In the genomic region with DNA sequence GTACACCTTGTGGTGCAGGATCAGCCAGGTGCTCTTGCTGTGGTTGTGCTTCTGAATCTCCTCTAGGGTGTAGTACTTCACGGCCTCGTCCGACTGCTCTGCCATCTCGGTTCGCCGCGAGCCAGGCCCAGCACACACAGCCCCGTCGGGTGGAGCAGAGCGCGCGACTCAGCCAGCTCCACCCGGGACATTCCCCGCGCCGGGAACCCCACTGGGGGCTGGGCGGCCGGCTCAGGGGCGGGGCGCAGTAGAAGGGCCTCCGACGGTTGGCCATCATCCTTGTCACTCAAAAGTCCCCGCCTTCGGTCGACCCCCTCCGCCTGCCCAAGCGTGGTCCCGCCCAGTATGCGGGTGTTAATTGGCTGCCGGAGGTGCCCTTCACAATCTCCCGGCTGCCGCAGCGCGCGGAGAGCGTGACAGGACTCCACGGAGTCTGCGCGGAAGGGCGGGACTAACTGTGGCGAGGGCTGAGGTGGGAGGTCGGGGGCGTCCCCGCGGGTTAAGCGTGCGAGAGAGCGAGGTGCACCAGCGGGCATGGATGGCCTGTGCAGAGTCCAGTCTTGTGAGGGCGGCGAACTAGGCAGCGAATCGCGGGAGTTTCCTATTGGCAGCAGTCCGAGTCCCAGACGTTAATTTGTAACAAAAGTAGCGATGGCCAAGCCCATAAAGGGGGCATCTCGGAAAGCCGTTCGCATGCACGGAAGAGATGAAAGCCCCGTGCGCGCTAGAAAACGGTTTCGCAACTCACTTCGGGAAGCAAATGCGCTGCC, we compare ENCODE assay signal across 8 cellular contexts. TPM values are rescaled to one million over a fixed set of nuclear protein-coding genes. Genes with fewer than 3 reads are reported as not detected.
A peak's percentile ranks its signal among the peaks of the same experiment; 100 is the strongest.
DNase-seq lines count a peak whose midpoint lies in the region; ATAC-seq lines count a peak whose summit lies in the region.

CYB5A (minus strand) TSS at position 193 of the 770 bp plus-strand sequence; CDS start at position 105, 88 bp downstream.

- H3K4me3 ChIP-seq in CD4-positive, CD25-positive, alpha-beta regulatory T cell (ENCODE audit: low read depth, low read length) = peak within 1 kb of the TSS; percentile 86
- H3K4me3 ChIP-seq in mesodermal cell (ENCODE audit: extremely low read depth, insufficient read depth, low read length, poor library complexity, severe bottlenecking) = peak within 1 kb of the TSS; percentile 65

- no peaks in the 10 kb centered on the region for H3K36me3 ChIP-seq in CD4-positive, CD25-positive, alpha-beta regulatory T cell (ENCODE audit: control insufficient read depth, insufficient read depth, low read length)
- H3K36me3 ChIP-seq in mesodermal cell (ENCODE audit: control insufficient read depth, insufficient read depth, low read length) = no peaks in the 10 kb centered on the region

- peak; percentile 97 to 98 (median 98) for DNase-seq in CD4-positive, CD25-positive, alpha-beta regulatory T cell
- peak; percentile 90 for DNase-seq in NOMO-1 treated with DMSO at 0.1 percent for 48 hours (lab: John Stamatoyannopoulos, UW; ENCODE audit: unreplicated experiment)
- peak; percentile 95 for DNase-seq in activated CD8-positive, alpha-beta memory T cell treated with anti-CD3 and anti-CD28 coated beads, Interleukin-2, amount 50 U/mL, for 24 hours (ENCODE audit: extremely low read depth)
- peak; percentile 98 for DNase-seq in stimulated activated CD8-positive, alpha-beta memory T cell treated with anti-CD3 and anti-CD28 coated beads, Interleukin-15, amount 100 ng/mL, for 4 hours (ENCODE audit: low read depth in 2 of 2)

- WGBS in mesodermal cell (ENCODE audit: insufficient coverage in 2 of 2), 2 experiments = 5 to 10% methylated on average over 53 to 63 of the region's 68 CpGs

- peak within 1 kb of the TSS; percentile 69 for H3K27ac ChIP-seq in CD4-positive, CD25-positive, alpha-beta regulatory T cell (ENCODE audit: insufficient read depth, low read length, poor library complexity, severe bottlenecking)
- H3K27ac ChIP-seq in mesodermal cell (ENCODE audit: low read depth, low read length, severe bottlenecking) = no peak within 1 kb of the TSS

- no peaks in the 10 kb centered on the region for H3K27me3 Mint-ChIP-seq in CD4-positive, CD25-positive, alpha-beta regulatory T cell

- in situ Hi-C loops in endometrial microvascular endothelial cells (cut with HindIII; ENCODE audit: inconsistent ontology term, low pct_unique_long_range_greater_than_20kb, low sequenced_read_pairs) = no loop called here

- H3K4me1 Mint-ChIP-seq in CD4-positive, CD25-positive, alpha-beta regulatory T cell = peaks cover 0 to 16% (median 9%) of the 10 kb centered on the region in 4 donors

- no peaks in the 10 kb centered on the region for H3K27me3 ChIP-seq in CD4-positive, CD25-positive, alpha-beta regulatory T cell (ENCODE audit: control insufficient read depth, insufficient read depth, low read length)

- no peaks in the 10 kb centered on the region for H3K9me3 Mint-ChIP-seq in CD4-positive, CD25-positive, alpha-beta regulatory T cell

- ATAC-seq in CD4-positive, CD25-positive, alpha-beta regulatory T cell (ENCODE audit: low read depth in 2 of 2) = peak; percentile 98 to 99
- peak; percentile 100 for ATAC-seq in GM19395 (IDR thresholded peaks at IDR 0.05; ENCODE audit: unreplicated experiment)
- ATAC-seq in HG03575 (IDR thresholded peaks at IDR 0.05; ENCODE audit: extremely low read depth, insufficient number of reproducible peaks, low FRiP score, unreplicated experiment) = peak; percentile 99

- H3K27ac Mint-ChIP-seq in CD4-positive, CD25-positive, alpha-beta regulatory T cell = peak within 1 kb of the TSS; percentile 57 to 89 (median 62)

- H3K4me1 ChIP-seq in CD4-positive, CD25-positive, alpha-beta regulatory T cell (ENCODE audit: control insufficient read depth, insufficient read depth, low read length, poor library complexity, severe bottlenecking) = peaks cover 17% of the 10 kb centered on the region
- H3K4me1 ChIP-seq in mesodermal cell (ENCODE audit: control insufficient read depth, insufficient read depth, low read length, poor library complexity, severe bottlenecking) = no peaks in the 10 kb centered on the region

- H3K9me3 ChIP-seq in CD4-positive, CD25-positive, alpha-beta regulatory T cell (ENCODE audit: control insufficient read depth in 2 of 2, low read length in 2 of 2) = no peaks in the 10 kb centered on the region
- H3K9me3 ChIP-seq in mesodermal cell (ENCODE audit: control insufficient read depth, low read length) = no peaks in the 10 kb centered on the region

- no peaks in the 10 kb centered on the region for H3K36me3 Mint-ChIP-seq in CD4-positive, CD25-positive, alpha-beta regulatory T cell

- peak within 1 kb of the TSS in 3 of 4 donors; percentile 62 to 95 (median 94) for H3K4me3 Mint-ChIP-seq in CD4-positive, CD25-positive, alpha-beta regulatory T cell

RNA-seq across cellular contexts. Expression of gene CYB5A, which starts in this region (rescaled TPM):
- 11.1 TPM for total RNA-seq in CD4-positive, CD25-positive, alpha-beta regulatory T cell
- 10 to 100 TPM; 43.2 to 54.3 (median 50.5) TPM for polyA plus RNA-seq in CD4-positive, CD25-positive, alpha-beta regulatory T cell
- 40.3 TPM for total RNA-seq in endometrial microvascular endothelial cells (ENCODE audit: inconsistent ontology term)
- 65.2 TPM for polyA plus RNA-seq in mesodermal cell (2013, experiment 1 of 2)
- 78.6 TPM for polyA plus RNA-seq in mesodermal cell (2013, experiment 2 of 2)
